In genomic region chr2:113507394-113508140, GRCh38 we compare ENCODE assay signal across 12 cellular contexts. TPM values are rescaled to one million over a fixed set of nuclear protein-coding genes. Genes with fewer than 3 reads are reported as not detected.
DNase-seq lines count a peak whose midpoint lies in the region; ATAC-seq and TF ChIP-seq lines count a peak whose summit lies in the region.
"Not testable (repeated sequence)": the region's sequence is repeated elsewhere in the genome, so short reads cannot be mapped to it uniquely, and the experiment has no call there.
"Had no signal": no experiment of that assay in that cellular context is flagged by ENCODE, and none has a peak within 500 bp of the region (broad histone marks: within the 10 kb centered on the region; RNA-seq: fewer than 3 reads in every experiment).

No MANE protein-coding gene starts in this region.

- H3K27me3 Mint-ChIP-seq in GM23338 (ENCODE audit: insufficient read depth, low read depth, poor library complexity): peaks cover 30% of the 10 kb centered on the region
- H3K27me3 Mint-ChIP-seq in WTC11 (ENCODE audit: low read depth): peaks cover 80% of the 10 kb centered on the region
- peaks cover 22% of the 10 kb centered on the region for H3K27me3 Mint-ChIP-seq in activated CD4-positive, alpha-beta memory T cell treated with anti-CD3 and anti-CD28 coated beads for 36 hours
- H3K27me3 Mint-ChIP-seq in activated naive CD4-positive, alpha-beta T cell treated with anti-CD3 and anti-CD28 coated beads for 36 hours (ENCODE audit: low read depth): peaks cover 18% of the 10 kb centered on the region

- not testable (repeated sequence) for H3K4me3 Mint-ChIP-seq in GM23338; WTC11; activated CD4-positive, alpha-beta memory T cell treated with anti-CD3 and anti-CD28 coated beads for 36 hours; activated naive CD4-positive, alpha-beta T cell treated with anti-CD3 and anti-CD28 coated beads for 36 hours

- not testable (repeated sequence) for H3K4me3 ChIP-seq in GM23338; PC-3 (ENCODE audit: low read length); mucosa of descending colon

- not testable (repeated sequence) for H3K27ac ChIP-seq in GM23338 (ENCODE audit: low read depth); PC-3 (ENCODE audit: low read length)

- H3K4me1 Mint-ChIP-seq in GM23338; WTC11; activated CD4-positive, alpha-beta memory T cell treated with anti-CD3 and anti-CD28 coated beads for 36 hours (ENCODE audit: low read depth); activated naive CD4-positive, alpha-beta T cell treated with anti-CD3 and anti-CD28 coated beads for 36 hours (ENCODE audit: low read depth): not testable (repeated sequence)

- H4K20me1 ChIP-seq in GM23338 (replicated peaks; ENCODE audit: insufficient read depth); PC-3 (ENCODE audit: low read length): not testable (repeated sequence)

- not testable (repeated sequence) for H3K79me2 ChIP-seq in GM23338 (replicated peaks; ENCODE audit: insufficient read depth); PC-3 (ENCODE audit: low read length)

- TF ChIP-seq CTCF in GM23338 (conservative IDR thresholded peaks at IDR 0.05; ENCODE audit: low read depth in 2 of 2); PC-3 (conservative IDR thresholded peaks at IDR 0.05; ENCODE audit: low read depth, low read length); WTC11 (IDR thresholded peaks at IDR 0.05); mucosa of descending colon (IDR thresholded peaks at IDR 0.05): not testable (repeated sequence)

- H3K4me2 ChIP-seq in GM23338; PC-3 (ENCODE audit: low read length): not testable (repeated sequence)

- intact Hi-C loops in PC-3 (cut with micrococcal nuclease); activated CD4-positive, alpha-beta memory T cell treated with anti-CD3 and anti-CD28 coated beads for 36 hours (cut with micrococcal nuclease); activated naive CD4-positive, alpha-beta T cell treated with anti-CD3 and anti-CD28 coated beads for 36 hours (cut with micrococcal nuclease); mucosa of descending colon (cut with DNase I, micrococcal nuclease): not testable (repeated sequence)

- H3K9me2 ChIP-seq in GM23338 (ENCODE audit: insufficient read depth); PC-3 (replicated peaks; ENCODE audit: low read length): not testable (repeated sequence)

- not testable (repeated sequence) for H3K27ac Mint-ChIP-seq in GM23338; WTC11; activated CD4-positive, alpha-beta memory T cell treated with anti-CD3 and anti-CD28 coated beads for 36 hours; activated naive CD4-positive, alpha-beta T cell treated with anti-CD3 and anti-CD28 coated beads for 36 hours

- H3F3A ChIP-seq in GM23338 (replicated peaks; ENCODE audit: low read depth); PC-3 (ENCODE audit: low read length, unreplicated experiment): not testable (repeated sequence)

- CTCF ChIA-PET in PC-3 (lab: Charles Lee); WTC11 (lab: Charles Lee); activated CD4-positive, alpha-beta memory T cell treated with anti-CD3 and anti-CD28 coated beads for 36 hours (lab: Charles Lee); activated naive CD4-positive, alpha-beta T cell treated with anti-CD3 and anti-CD28 coated beads for 36 hours (lab: Charles Lee): not testable (repeated sequence)

- H3K36me3 ChIP-seq in GM23338 (ENCODE audit: insufficient read depth); PC-3 (ENCODE audit: low read depth, low read length); mucosa of descending colon (ENCODE audit: low read depth): not testable (repeated sequence)

- H3K4me1 ChIP-seq in GM23338 (ENCODE audit: insufficient read depth); PC-3 (ENCODE audit: insufficient read depth, low read length): not testable (repeated sequence)
- peaks cover 11% of the 10 kb centered on the region for H3K4me1 ChIP-seq in mucosa of descending colon (ENCODE audit: low read depth)

- not testable (repeated sequence) for BruUV-seq in PC-3 (replicated peaks; lab: Mats Ljungman, UMichigan)

- not testable (repeated sequence) for H3K9me3 ChIP-seq in PC-3 (ENCODE audit: low read length); mucosa of descending colon

- not testable (repeated sequence) for H3K9ac ChIP-seq in PC-3 (ENCODE audit: low read length)

- peaks cover 71% of the 10 kb centered on the region for H3K27me3 ChIP-seq in GM23338 (ENCODE audit: insufficient read depth)
- not testable (repeated sequence) for H3K27me3 ChIP-seq in PC-3 (ENCODE audit: low read length)

- DNase-seq in GM23338 (ENCODE audit: low spot score); PC-3; WTC11 (ENCODE audit: low spot score); mucosa of descending colon: not testable (repeated sequence)
- peak; percentile 10 for DNase-seq in activated CD4-positive, alpha-beta memory T cell treated with anti-CD3 and anti-CD28 coated beads for 36 hours
- peak; percentile 8 for DNase-seq in activated naive CD4-positive, alpha-beta T cell treated with anti-CD3 and anti-CD28 coated beads for 36 hours

- H3K9me3 Mint-ChIP-seq in GM23338; WTC11; activated CD4-positive, alpha-beta memory T cell treated with anti-CD3 and anti-CD28 coated beads for 36 hours; activated naive CD4-positive, alpha-beta T cell treated with anti-CD3 and anti-CD28 coated beads for 36 hours: not testable (repeated sequence)

- not testable (repeated sequence) for H3K36me3 Mint-ChIP-seq in GM23338 (ENCODE audit: low read depth); WTC11; activated CD4-positive, alpha-beta memory T cell treated with anti-CD3 and anti-CD28 coated beads for 36 hours; activated naive CD4-positive, alpha-beta T cell treated with anti-CD3 and anti-CD28 coated beads for 36 hours (ENCODE audit: low read depth)

- H2AFZ ChIP-seq in GM23338; PC-3 (ENCODE audit: low read length): not testable (repeated sequence)

- ATAC-seq in GM23338: peak; percentile 16; the same call in 2 of the 3 replicates
- peak; percentile 86 for ATAC-seq in PC-3
- peak; percentile 14; the same call in 1 of the 3 replicates for ATAC-seq in SK-N-SH treated with all-trans-retinoic acid at 6 μM for 48 hours
- ATAC-seq in WTC11: peak; percentile 40
- peak; percentile 28 for ATAC-seq in esophagus mucosa
- ATAC-seq in mucosa of descending colon: peak; percentile 34

- POLR2A ChIA-PET in PC-3 (lab: Charles Lee; ENCODE audit: unreplicated experiment); WTC11 (lab: Charles Lee); activated CD4-positive, alpha-beta memory T cell treated with anti-CD3 and anti-CD28 coated beads for 36 hours (lab: Charles Lee): not testable (repeated sequence)

RNA-seq across cellular contexts. Expression of gene FOXD4L1, which starts 9.1 kb away (rescaled TPM):
- not detected in 2 replicates for total RNA-seq in GM23338 (2014; rRNA removed; shearing (Covaris generic))
- polyA plus RNA-seq in GM23338 (2016; fragmentation: Nextera tagmentation; extraction: Ambion mirVana): not detected in 2 replicates
- total RNA-seq in PC-3 (2014; rRNA removed) (0.33 TPM in 1 of 2 replicates, not detected in the other), WTC11 (2021) (0.09 TPM in 1 of 3 replicates, not detected in the others), esophagus mucosa (0.16 TPM), mucosa of descending colon (under 1 TPM in 2 of 3 donors, not detected in 1; 0.17 to 0.32 TPM)
- total RNA-seq in activated CD4-positive, alpha-beta memory T cell treated with anti-CD3 and anti-CD28 coated beads for 36 hours: under 1 TPM in 1 of 2 experiments, not detected in 1; 0.12 TPM
- under 1 TPM in 1 of 2 experiments, not detected in 1; 0.10 TPM for total RNA-seq in activated naive CD4-positive, alpha-beta T cell treated with anti-CD3 and anti-CD28 coated beads for 36 hours
- total RNA-seq: CD4-positive, CD25-positive, alpha-beta regulatory T cell; CD8-positive, alpha-beta T cell; H1; H7 had no signal
- polyA plus RNA-seq: H1 had no signal

Comparison
In these comparisons a context has a peak if more than half of its experiments do, and no peak if none do; other contexts are left out.
1. ATAC-seq: peak in every context shown above with its lines; median percentile 86 in PC-3; 40 in WTC11; 34 in mucosa of descending colon; 28 in esophagus mucosa; 16 in GM23338; 14 in SK-N-SH treated with all-trans-retinoic acid at 6 μM for 48 hours.